ENCODE assay signal across 8 cellular contexts in the genomic region with DNA sequence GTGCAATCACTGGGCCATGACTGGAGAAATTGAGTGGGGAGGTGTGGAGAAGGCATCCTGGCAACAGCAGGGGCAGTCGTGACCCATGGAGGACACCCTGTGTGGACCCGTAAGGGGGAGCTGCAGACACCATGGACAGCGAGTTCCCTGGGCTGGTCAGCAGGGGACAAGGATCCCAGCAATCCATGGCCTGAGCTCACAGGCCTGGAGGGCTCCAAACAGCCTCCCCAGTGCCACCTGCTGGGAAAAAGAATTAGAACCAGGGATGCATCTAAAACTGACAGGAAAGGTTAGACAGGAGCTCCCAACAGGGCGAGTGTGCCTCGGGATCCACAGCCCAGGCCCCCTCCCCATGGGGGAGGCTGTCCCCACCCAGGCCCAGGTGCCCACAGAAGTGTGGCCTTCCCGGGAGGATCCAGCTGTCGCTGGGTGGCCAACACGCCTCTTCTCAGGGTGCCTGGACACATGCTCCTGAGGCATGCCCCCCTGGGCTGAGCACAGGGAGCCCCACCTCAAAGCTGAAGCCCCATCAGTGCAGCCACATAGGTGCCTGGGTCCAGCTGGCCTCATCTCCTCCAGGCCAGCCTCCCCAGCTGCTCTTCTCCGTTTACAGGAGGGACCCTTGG. TPM values are rescaled to one million over a fixed set of nuclear protein-coding genes. Genes with fewer than 3 reads are reported as not detected.
DNase-seq lines count a peak whose midpoint lies in the region; ATAC-seq and TF ChIP-seq lines count a peak whose summit lies in the region.

No MANE protein-coding gene starts in this region.

- no peak for TF ChIP-seq POLR2A in esophagus squamous epithelium (IDR thresholded peaks at IDR 0.05)

- no peaks in the 10 kb centered on the region for H3K4me1 Mint-ChIP-seq in nephron progenitor cell

- peak; percentile 73 for TF ChIP-seq CTCF in RWPE2 (IDR thresholded peaks at IDR 0.05; ENCODE audit: poor library complexity, severe bottlenecking)
- TF ChIP-seq CTCF in esophagus squamous epithelium (IDR thresholded peaks at IDR 0.05), result peak in 4 of 6 experiments; percentile 17 to 57 (median 23)
- peak; percentile 79 for TF ChIP-seq CTCF in nephron progenitor cell (IDR thresholded peaks at IDR 0.05)

- H3K36me3 ChIP-seq in RWPE2 (ENCODE audit: low read depth), result no peaks in the 10 kb centered on the region
- H3K36me3 ChIP-seq in esophagus squamous epithelium, result no peaks in the 10 kb centered on the region

- H3K27me3 Mint-ChIP-seq in nephron progenitor cell (ENCODE audit: low read depth, poor library complexity), result peaks cover 53% of the 10 kb centered on the region

- ATAC-seq in RWPE2 (ENCODE audit: low read depth), result peak; percentile 87
- no peak for ATAC-seq in GM21723 (IDR thresholded peaks at IDR 0.05; ENCODE audit: unreplicated experiment)
- no peak for ATAC-seq in GM19328 (IDR thresholded peaks at IDR 0.05; ENCODE audit: unreplicated experiment)
- ATAC-seq in GM19463 (IDR thresholded peaks at IDR 0.05; ENCODE audit: unreplicated experiment), result no peak

- H3K9me3 Mint-ChIP-seq in nephron progenitor cell, result peaks cover 7% of the 10 kb centered on the region

- no peak overlapping the region for H3K27ac ChIP-seq in RWPE2 (ENCODE audit: poor library complexity, severe bottlenecking)
- H3K27ac ChIP-seq in esophagus squamous epithelium, result no peak overlapping the region

- H3K4me1 ChIP-seq in RWPE2 (ENCODE audit: insufficient read depth, poor library complexity, severe bottlenecking) (no peaks in the 10 kb centered on the region), esophagus squamous epithelium (no peaks in the 10 kb centered on the region)

- WGBS in esophagus squamous epithelium, 2 donors, result 36 to 51% methylated on average over 3 to 4 of the region's 9 CpGs

- H3K4me3 ChIP-seq in RWPE2 (ENCODE audit: severe bottlenecking) (no peak overlapping the region), esophagus squamous epithelium (no peak overlapping the region)

- peak; percentile 85 for DNase-seq in DMS53 (lab: John Stamatoyannopoulos, UW)
- DNase-seq in HS-5 (ENCODE audit: low read depth), result peak; percentile 16
- DNase-seq in RWPE2 (ENCODE audit: low spot score), result peak; percentile 56
- no peak for DNase-seq in esophagus squamous epithelium (lab: John Stamatoyannopoulos, UW)
- DNase-seq in nephron progenitor cell, result peak; percentile 82

- no peaks in the 10 kb centered on the region for H3K36me3 Mint-ChIP-seq in nephron progenitor cell (ENCODE audit: low read depth)

- no peak overlapping the region for H3K4me3 Mint-ChIP-seq in nephron progenitor cell

- no peaks in the 10 kb centered on the region for H3K9me3 ChIP-seq in RWPE2 (ENCODE audit: severe bottlenecking)
- no peaks in the 10 kb centered on the region for H3K9me3 ChIP-seq in esophagus squamous epithelium

- intact Hi-C loops in esophagus squamous epithelium (cut with DNase I), result no loop called here

- no peak overlapping the region for H3K27ac Mint-ChIP-seq in nephron progenitor cell

- H3K27me3 ChIP-seq in RWPE2 (ENCODE audit: insufficient read depth, poor library complexity, severe bottlenecking), result peaks cover 5% of the 10 kb centered on the region
- peaks cover 0 to 50% (median 0%) of the 10 kb centered on the region in 4 donors for H3K27me3 ChIP-seq in esophagus squamous epithelium

RNA-seq across cellular contexts. Expression of a gene that starts 20.5 kb away (rescaled TPM):
- under 1 TPM in 1 of 4 donors, not detected in 3; 0.15 TPM for total RNA-seq in esophagus squamous epithelium

RNA-seq across cellular contexts. Expression of a gene that starts 28.1 kb away (rescaled TPM):
- not detected for total RNA-seq in esophagus squamous epithelium

RNA-seq across cellular contexts. Expression of a gene that starts 55.4 kb away (rescaled TPM):
- total RNA-seq in esophagus squamous epithelium, result 100 to 1,000 TPM; 105 to 440 (median 163) TPM

Comparison
In these comparisons a context has a peak if more than half of its experiments do, and no peak if none do; other contexts are left out.
1. CTCF ChIP-seq: peak in every context shown above with its lines; median percentile 79 in nephron progenitor cell; 73 in RWPE2; 23 in esophagus squamous epithelium.